ENCODE assay signal across 1 cellular context in the genomic region with DNA sequence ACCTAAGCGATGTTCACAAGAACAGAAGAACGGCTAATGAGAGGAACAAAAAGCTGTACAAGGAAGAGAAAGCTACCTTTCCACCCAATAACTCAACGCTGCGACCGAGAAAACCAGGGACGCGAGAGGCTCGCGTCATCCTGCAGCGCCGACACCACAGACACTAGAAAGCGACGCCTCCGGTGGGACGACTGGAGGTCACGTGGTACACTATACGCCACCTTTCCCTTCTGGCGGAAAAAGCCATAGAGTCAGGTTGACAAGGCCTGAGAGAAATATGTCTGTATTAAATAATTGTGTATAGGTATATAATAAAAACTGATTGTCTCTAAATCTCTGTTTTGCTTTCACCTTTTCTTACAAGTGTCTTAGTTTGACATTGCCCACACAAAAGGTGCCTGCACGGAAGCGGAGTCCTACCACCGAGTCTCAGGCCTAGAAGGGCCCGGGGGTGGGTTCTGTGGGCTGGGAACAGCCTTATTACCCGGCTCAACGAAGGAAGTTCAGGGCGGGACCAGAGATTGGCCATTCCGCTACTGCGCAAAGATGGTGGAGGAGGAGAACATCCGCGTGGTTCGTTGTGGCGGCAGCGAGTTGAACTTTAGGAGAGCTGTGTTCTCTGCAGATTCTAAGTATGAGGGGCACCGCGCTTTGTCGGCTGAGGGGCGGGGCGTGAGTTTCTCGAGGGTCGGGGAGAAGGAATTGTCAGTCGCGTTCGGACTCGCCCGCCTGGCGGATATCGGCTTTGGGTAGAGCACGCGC.
TF ChIP-seq lines count a peak whose summit lies in the region.

Gene WDR75, plus strand, starts transcription at position 528 of the 762 bp plus-strand sequence. Its CDS starts 19 bp downstream, at position 547.

TF ChIP-seq in HepG2, 621 proteins besides CTCF, POLR2A, EP300 and RAD21 (continued from another document and continues in another):
- TF ChIP-seq, protein P1, sequence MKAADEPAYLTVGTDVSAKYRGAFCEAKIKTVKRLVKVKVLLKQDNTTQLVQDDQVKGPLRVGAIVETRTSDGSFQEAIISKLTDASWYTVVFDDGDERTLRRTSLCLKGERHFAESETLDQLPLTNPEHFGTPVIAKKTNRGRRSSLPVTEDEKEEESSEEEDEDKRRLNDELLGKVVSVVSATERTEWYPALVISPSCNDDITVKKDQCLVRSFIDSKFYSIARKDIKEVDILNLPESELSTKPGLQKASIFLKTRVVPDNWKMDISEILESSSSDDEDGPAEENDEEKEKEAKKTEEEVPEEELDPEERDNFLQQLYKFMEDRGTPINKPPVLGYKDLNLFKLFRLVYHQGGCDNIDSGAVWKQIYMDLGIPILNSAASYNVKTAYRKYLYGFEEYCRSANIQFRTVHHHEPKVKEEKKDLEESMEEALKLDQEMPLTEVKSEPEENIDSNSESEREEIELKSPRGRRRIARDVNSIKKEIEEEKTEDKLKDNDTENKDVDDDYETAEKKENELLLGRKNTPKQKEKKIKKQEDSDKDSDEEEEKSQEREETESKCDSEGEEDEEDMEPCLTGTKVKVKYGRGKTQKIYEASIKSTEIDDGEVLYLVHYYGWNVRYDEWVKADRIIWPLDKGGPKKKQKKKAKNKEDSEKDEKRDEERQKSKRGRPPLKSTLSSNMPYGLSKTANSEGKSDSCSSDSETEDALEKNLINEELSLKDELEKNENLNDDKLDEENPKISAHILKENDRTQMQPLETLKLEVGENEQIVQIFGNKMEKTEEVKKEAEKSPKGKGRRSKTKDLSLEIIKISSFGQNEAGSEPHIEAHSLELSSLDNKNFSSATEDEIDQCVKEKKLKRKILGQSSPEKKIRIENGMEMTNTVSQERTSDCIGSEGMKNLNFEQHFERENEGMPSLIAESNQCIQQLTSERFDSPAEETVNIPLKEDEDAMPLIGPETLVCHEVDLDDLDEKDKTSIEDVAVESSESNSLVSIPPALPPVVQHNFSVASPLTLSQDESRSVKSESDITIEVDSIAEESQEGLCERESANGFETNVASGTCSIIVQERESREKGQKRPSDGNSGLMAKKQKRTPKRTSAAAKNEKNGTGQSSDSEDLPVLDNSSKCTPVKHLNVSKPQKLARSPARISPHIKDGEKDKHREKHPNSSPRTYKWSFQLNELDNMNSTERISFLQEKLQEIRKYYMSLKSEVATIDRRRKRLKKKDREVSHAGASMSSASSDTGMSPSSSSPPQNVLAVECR (CRISPR knock-in tag; IDR thresholded peaks at IDR 0.05; ENCODE audit: borderline replicate concordance) = peak; percentile 90
- TF ChIP-seq ATF7 (IDR thresholded peaks at IDR 0.05) = no peak; the same call in 1 of the 2 replicates
- 0 out of 2 replicates have a peak, but pooled peaks have one; percentile 19 for TF ChIP-seq ATF7 (CRISPR knock-in tag; IDR thresholded peaks at IDR 0.05)
- TF ChIP-seq ZNF34 (CRISPR knock-in tag; IDR thresholded peaks at IDR 0.05; ENCODE audit: borderline replicate concordance) = no peak; the same call in 1 of the 2 replicates
- TF ChIP-seq SIN3B (IDR thresholded peaks at IDR 0.05; ENCODE audit: low read length) = peak; percentile 82; the same call in 1 of the 2 replicates
- TF ChIP-seq, protein P2, sequence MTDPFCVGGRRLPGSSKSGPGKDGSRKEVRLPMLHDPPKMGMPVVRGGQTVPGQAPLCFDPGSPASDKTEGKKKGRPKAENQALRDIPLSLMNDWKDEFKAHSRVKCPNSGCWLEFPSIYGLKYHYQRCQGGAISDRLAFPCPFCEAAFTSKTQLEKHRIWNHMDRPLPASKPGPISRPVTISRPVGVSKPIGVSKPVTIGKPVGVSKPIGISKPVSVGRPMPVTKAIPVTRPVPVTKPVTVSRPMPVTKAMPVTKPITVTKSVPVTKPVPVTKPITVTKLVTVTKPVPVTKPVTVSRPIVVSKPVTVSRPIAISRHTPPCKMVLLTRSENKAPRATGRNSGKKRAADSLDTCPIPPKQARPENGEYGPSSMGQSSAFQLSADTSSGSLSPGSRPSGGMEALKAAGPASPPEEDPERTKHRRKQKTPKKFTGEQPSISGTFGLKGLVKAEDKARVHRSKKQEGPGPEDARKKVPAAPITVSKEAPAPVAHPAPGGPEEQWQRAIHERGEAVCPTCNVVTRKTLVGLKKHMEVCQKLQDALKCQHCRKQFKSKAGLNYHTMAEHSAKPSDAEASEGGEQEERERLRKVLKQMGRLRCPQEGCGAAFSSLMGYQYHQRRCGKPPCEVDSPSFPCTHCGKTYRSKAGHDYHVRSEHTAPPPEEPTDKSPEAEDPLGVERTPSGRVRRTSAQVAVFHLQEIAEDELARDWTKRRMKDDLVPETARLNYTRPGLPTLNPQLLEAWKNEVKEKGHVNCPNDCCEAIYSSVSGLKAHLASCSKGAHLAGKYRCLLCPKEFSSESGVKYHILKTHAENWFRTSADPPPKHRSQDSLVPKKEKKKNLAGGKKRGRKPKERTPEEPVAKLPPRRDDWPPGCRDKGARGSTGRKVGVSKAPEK (CRISPR knock-in tag; IDR thresholded peaks at IDR 0.05; ENCODE audit: borderline replicate concordance) = no peak
- TF ChIP-seq, protein P3, sequence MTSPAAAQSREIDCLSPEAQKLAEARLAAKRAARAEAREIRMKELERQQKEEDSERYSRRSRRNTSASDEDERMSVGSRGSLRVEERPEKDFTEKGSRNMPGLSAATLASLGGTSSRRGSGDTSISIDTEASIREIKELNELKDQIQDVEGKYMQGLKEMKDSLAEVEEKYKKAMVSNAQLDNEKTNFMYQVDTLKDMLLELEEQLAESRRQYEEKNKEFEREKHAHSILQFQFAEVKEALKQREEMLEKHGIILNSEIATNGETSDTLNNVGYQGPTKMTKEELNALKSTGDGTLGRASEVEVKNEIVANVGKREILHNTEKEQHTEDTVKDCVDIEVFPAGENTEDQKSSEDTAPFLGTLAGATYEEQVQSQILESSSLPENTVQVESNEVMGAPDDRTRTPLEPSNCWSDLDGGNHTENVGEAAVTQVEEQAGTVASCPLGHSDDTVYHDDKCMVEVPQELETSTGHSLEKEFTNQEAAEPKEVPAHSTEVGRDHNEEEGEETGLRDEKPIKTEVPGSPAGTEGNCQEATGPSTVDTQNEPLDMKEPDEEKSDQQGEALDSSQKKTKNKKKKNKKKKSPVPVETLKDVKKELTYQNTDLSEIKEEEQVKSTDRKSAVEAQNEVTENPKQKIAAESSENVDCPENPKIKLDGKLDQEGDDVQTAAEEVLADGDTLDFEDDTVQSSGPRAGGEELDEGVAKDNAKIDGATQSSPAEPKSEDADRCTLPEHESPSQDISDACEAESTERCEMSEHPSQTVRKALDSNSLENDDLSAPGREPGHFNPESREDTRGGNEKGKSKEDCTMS (CRISPR knock-in tag; conservative IDR thresholded peaks at IDR 0.05) = 0 out of 2 replicates have a peak, but pooled peaks have one; percentile 54
- TF ChIP-seq, protein P4, sequence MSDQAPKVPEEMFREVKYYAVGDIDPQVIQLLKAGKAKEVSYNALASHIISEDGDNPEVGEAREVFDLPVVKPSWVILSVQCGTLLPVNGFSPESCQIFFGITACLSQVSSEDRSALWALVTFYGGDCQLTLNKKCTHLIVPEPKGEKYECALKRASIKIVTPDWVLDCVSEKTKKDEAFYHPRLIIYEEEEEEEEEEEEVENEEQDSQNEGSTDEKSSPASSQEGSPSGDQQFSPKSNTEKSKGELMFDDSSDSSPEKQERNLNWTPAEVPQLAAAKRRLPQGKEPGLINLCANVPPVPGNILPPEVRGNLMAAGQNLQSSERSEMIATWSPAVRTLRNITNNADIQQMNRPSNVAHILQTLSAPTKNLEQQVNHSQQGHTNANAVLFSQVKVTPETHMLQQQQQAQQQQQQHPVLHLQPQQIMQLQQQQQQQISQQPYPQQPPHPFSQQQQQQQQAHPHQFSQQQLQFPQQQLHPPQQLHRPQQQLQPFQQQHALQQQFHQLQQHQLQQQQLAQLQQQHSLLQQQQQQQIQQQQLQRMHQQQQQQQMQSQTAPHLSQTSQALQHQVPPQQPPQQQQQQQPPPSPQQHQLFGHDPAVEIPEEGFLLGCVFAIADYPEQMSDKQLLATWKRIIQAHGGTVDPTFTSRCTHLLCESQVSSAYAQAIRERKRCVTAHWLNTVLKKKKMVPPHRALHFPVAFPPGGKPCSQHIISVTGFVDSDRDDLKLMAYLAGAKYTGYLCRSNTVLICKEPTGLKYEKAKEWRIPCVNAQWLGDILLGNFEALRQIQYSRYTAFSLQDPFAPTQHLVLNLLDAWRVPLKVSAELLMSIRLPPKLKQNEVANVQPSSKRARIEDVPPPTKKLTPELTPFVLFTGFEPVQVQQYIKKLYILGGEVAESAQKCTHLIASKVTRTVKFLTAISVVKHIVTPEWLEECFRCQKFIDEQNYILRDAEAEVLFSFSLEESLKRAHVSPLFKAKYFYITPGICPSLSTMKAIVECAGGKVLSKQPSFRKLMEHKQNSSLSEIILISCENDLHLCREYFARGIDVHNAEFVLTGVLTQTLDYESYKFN (CRISPR knock-in tag; conservative IDR thresholded peaks at IDR 0.05) = peak; percentile 59; the same call in 1 of the 2 replicates
- TF ChIP-seq PLSCR1 (CRISPR knock-in tag; IDR thresholded peaks at IDR 0.05; ENCODE audit: borderline replicate concordance) = no peak
- TF ChIP-seq NR2C2 (CRISPR knock-in tag; IDR thresholded peaks at IDR 0.05; ENCODE audit: borderline replicate concordance) = peak; percentile 76
- peak; percentile 72; the same call in 1 of the 2 replicates for TF ChIP-seq ZFAT (CRISPR knock-in tag; conservative IDR thresholded peaks at IDR 0.05)
- TF ChIP-seq ZNF788 (CRISPR knock-in tag; IDR thresholded peaks at IDR 0.05; ENCODE audit: borderline replicate concordance) = peak; percentile 77
- no peak for TF ChIP-seq ZNF713 (CRISPR knock-in tag; IDR thresholded peaks at IDR 0.05)
- TF ChIP-seq EED (CRISPR knock-in tag; IDR thresholded peaks at IDR 0.05) = peak; percentile 95
- TF ChIP-seq, protein P5, sequence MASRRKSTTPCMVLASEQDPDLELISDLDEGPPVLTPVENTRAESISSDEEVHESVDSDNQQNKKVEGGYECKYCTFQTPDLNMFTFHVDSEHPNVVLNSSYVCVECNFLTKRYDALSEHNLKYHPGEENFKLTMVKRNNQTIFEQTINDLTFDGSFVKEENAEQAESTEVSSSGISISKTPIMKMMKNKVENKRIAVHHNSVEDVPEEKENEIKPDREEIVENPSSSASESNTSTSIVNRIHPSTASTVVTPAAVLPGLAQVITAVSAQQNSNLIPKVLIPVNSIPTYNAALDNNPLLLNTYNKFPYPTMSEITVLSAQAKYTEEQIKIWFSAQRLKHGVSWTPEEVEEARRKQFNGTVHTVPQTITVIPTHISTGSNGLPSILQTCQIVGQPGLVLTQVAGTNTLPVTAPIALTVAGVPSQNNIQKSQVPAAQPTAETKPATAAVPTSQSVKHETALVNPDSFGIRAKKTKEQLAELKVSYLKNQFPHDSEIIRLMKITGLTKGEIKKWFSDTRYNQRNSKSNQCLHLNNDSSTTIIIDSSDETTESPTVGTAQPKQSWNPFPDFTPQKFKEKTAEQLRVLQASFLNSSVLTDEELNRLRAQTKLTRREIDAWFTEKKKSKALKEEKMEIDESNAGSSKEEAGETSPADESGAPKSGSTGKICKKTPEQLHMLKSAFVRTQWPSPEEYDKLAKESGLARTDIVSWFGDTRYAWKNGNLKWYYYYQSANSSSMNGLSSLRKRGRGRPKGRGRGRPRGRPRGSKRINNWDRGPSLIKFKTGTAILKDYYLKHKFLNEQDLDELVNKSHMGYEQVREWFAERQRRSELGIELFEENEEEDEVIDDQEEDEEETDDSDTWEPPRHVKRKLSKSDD (CRISPR knock-in tag; IDR thresholded peaks at IDR 0.05; ENCODE audit: low read depth) = no peak; the same call in 1 of the 2 replicates
- TF ChIP-seq POLR2AphosphoS5 (IDR thresholded peaks at IDR 0.05; ENCODE audit: low read depth, low read length) = peak; percentile 96
- peak; percentile 72 for TF ChIP-seq SP4 (CRISPR knock-in tag; IDR thresholded peaks at IDR 0.05)
- 0 out of 2 replicates have a peak, but pooled peaks have one; percentile 23 for TF ChIP-seq GPN1 (CRISPR knock-in tag; IDR thresholded peaks at IDR 0.05; ENCODE audit: borderline replicate concordance)
- TF ChIP-seq CBX1 (IDR thresholded peaks at IDR 0.05; ENCODE audit: low read depth) = peak; percentile 83
- peak; percentile 83 to 89 for TF ChIP-seq HMGXB4 (CRISPR knock-in tag; IDR thresholded peaks at IDR 0.05; ENCODE audit: borderline replicate concordance in 1 of 2, low read depth in 1 of 2)
